In genomic region chr2:232335859-232336215, GRCh38 we compare ENCODE assay signal across 22 cellular contexts. TPM values are rescaled to one million over a fixed set of nuclear protein-coding genes. Genes with fewer than 3 reads are reported as not detected.
"Had no signal": no experiment of that assay in that cellular context is flagged by ENCODE, and none has a peak within 500 bp of the region (broad histone marks: within the 10 kb centered on the region; RNA-seq: fewer than 3 reads in every experiment).

No MANE protein-coding gene starts in this region.

- ATAC-seq: body of pancreas, esophagus mucosa had no signal

- H3K4me2 ChIP-seq: SK-N-SH had no signal

- DNase-seq: activated CD8-positive, alpha-beta T cell treated with anti-CD3 and anti-CD28 coated beads, Interleukin-2, amount 10 ng/mL, durations not matched to agents 7 days and 5 days; activated effector memory CD4-positive, alpha-beta T cell treated with Interleukin-2 at 50 U/mL for 16 hours; activated naive CD8-positive, alpha-beta T cell treated with anti-CD3 and anti-CD28 coated beads for 36 hours; activated T-cell treated with anti-CD3 and anti-CD28 coated beads for 4 hours; amygdala; central memory CD4-positive, alpha-beta T cell; colonic mucosa; hippocampal formation; nephron progenitor cell; SHP77; SK-N-SH; T-helper 9 cell had no signal

- H3K36me3 ChIP-seq: colonic mucosa, right lobe of liver had no signal

- H3K4me1 ChIP-seq: body of pancreas, colonic mucosa, psoas muscle, right lobe of liver, spleen had no signal

- H3K27me3 ChIP-seq: body of pancreas, colonic mucosa, right lobe of liver, spleen had no signal

- H3K4me3 ChIP-seq: body of pancreas, colonic mucosa, psoas muscle, right lobe of liver, spleen had no signal

- H3K9me3 ChIP-seq: body of pancreas, colonic mucosa, psoas muscle, right lobe of liver, SK-N-SH, spleen had no signal

- H3K27ac ChIP-seq: body of pancreas, colonic mucosa, psoas muscle, right lobe of liver, spleen had no signal

RNA-seq across cellular contexts. Expression of gene ALPP, which starts 42.7 kb away (rescaled TPM):
- total RNA-seq: activated CD4-positive, alpha-beta T cell treated with anti-CD3 and anti-CD28 coated beads for 36 hours; activated CD8-positive, alpha-beta T cell treated with anti-CD3 and anti-CD28 coated beads, Interleukin-2, amount 10 ng/mL, durations not matched to agents 7 days and 5 days; activated naive CD8-positive, alpha-beta T cell treated with anti-CD3 and anti-CD28 coated beads for 36 hours; esophagus mucosa; lower leg skin; mesenteric fat pad; omental fat pad; psoas muscle; right lobe of liver; spleen had no signal
- polyA plus RNA-seq: keratinocyte, psoas muscle, SK-N-SH, spleen had no signal
